In genomic region chr7:67343566-67343965, GRCh38 we compare ENCODE assay signal across 19 cellular contexts.
DNase-seq lines count a peak whose midpoint lies in the region; ATAC-seq and TF ChIP-seq lines count a peak whose summit lies in the region.
"Had no signal": no experiment of that assay in that cellular context is flagged by ENCODE, and none has a peak within 500 bp of the region (broad histone marks: within the 10 kb centered on the region; RNA-seq: fewer than 3 reads in every experiment).

No MANE protein-coding gene starts in this region.

- TF ChIP-seq CTCF in osteocyte (IDR thresholded peaks at IDR 0.05) (no peak), GM13976 (IDR thresholded peaks at IDR 0.05; ENCODE audit: borderline replicate concordance, control extremely low read depth, extremely low read depth, insufficient read depth, missing control alignments) (no peak)

- peaks cover 10% of the 10 kb centered on the region for H3K36me3 Mint-ChIP-seq in osteocyte (ENCODE audit: unreplicated experiment)
- peaks cover 6 to 14% of the 10 kb centered on the region in 2 donors for H3K36me3 Mint-ChIP-seq in activated naive CD4-positive, alpha-beta T cell treated with anti-CD3 and anti-CD28 coated beads, Interleukin-2, amount 50 U/mL, for 72 hours

- no peak overlapping the region for H3K4me3 Mint-ChIP-seq in osteocyte (ENCODE audit: unreplicated experiment)
- H3K4me3 Mint-ChIP-seq: activated naive CD4-positive, alpha-beta T cell treated with anti-CD3 and anti-CD28 coated beads, Interleukin-2, amount 10 ng/mL, durations not matched to agents 7 days and 5 days had no signal

- in situ Hi-C loops in G401 (cut with HindIII; ENCODE audit: low sequenced_read_pairs): no loop called here
- in situ Hi-C loops in GM13976 (cut with MboI; ENCODE audit: low sequenced_read_pairs, unreplicated experiment): no loop called here

- no peak for ATAC-seq in activated naive CD4-positive, alpha-beta T cell treated with anti-CD3 and anti-CD28 coated beads, Interleukin-2, amount 50 U/mL, for 72 hours
- ATAC-seq: mucosa of descending colon, sciatic nerve had no signal

- no peaks in the 10 kb centered on the region for H3K9me3 Mint-ChIP-seq in osteocyte (ENCODE audit: unreplicated experiment)
- peaks cover 0 to 4% of the 10 kb centered on the region in 2 donors for H3K9me3 Mint-ChIP-seq in activated naive CD4-positive, alpha-beta T cell treated with anti-CD3 and anti-CD28 coated beads, Interleukin-2, amount 50 U/mL, for 72 hours

- no peak overlapping the region for H3K27ac Mint-ChIP-seq in osteocyte (ENCODE audit: unreplicated experiment)
- peak overlapping the region in 1 of 2 donors; percentile 44 for H3K27ac Mint-ChIP-seq in activated naive CD4-positive, alpha-beta T cell treated with anti-CD3 and anti-CD28 coated beads, Interleukin-2, amount 50 U/mL, for 72 hours
- H3K27ac Mint-ChIP-seq: activated naive CD4-positive, alpha-beta T cell treated with anti-CD3 and anti-CD28 coated beads, Interleukin-2, amount 10 ng/mL, durations not matched to agents 7 days and 5 days had no signal

- no peaks in the 10 kb centered on the region for H3K4me1 Mint-ChIP-seq in osteocyte (ENCODE audit: unreplicated experiment)

- H3K27me3 Mint-ChIP-seq in osteocyte (ENCODE audit: unreplicated experiment): no peaks in the 10 kb centered on the region
- H3K27me3 Mint-ChIP-seq: activated naive CD4-positive, alpha-beta T cell treated with anti-CD3 and anti-CD28 coated beads, Interleukin-2, amount 10 ng/mL, durations not matched to agents 7 days and 5 days had no signal

- DNase-seq in G401 (ENCODE audit: low spot score): peak; percentile 16
- DNase-seq in NCI-H2029 treated with DMSO at 0.1 percent for 48 hours (lab: John Stamatoyannopoulos, UW): peak; percentile 60
- DNase-seq in SHP77 treated with DMSO at 0.1 percent for 48 hours (lab: John Stamatoyannopoulos, UW): peak; percentile 76
- DNase-seq in osteocyte (ENCODE audit: extremely low spot score, unreplicated experiment): peak; percentile 70
- no peak for DNase-seq in GM13976 (ENCODE audit: low spot score)
- DNase-seq in Ammon's horn (ENCODE audit: low spot score): no peak
- no peak for DNase-seq in activated naive CD4-positive, alpha-beta T cell treated with anti-CD3 and anti-CD28 coated beads, Interleukin-2, amount 50 U/mL, for 72 hours (ENCODE audit: low spot score in 2 of 2)
- no peak for DNase-seq in NCI-H1694 (lab: John Stamatoyannopoulos, UW)
- DNase-seq: activated CD4-positive, alpha-beta T cell treated with anti-CD3 and anti-CD28 coated beads, Interleukin-2, amount 50 U/mL, for 48 hours; activated naive CD4-positive, alpha-beta T cell treated with anti-CD3 and anti-CD28 coated beads, Interleukin-2, amount 10 ng/mL, durations not matched to agents 7 days and 5 days; activated T-cell treated with anti-CD3 and anti-CD28 coated beads, Interleukin-2, amount 50 U/mL, for 1 hour; GF-D8; GM23248; KG1; mucosa of descending colon; NCI-H1048; NCI-H82; stimulated activated CD4-positive, alpha-beta T cell treated with anti-CD3 and anti-CD28 coated beads, Interleukin-4, amount 100 ng/mL, for 24 hours had no signal

Comparison
In these comparisons a context has a peak if more than half of its experiments do, and no peak if none do; other contexts are left out.
1. DNase-seq: peak in G401 (single experiment), NCI-H2029 treated with DMSO at 0.1 percent for 48 hours (single experiment), SHP77 treated with DMSO at 0.1 percent for 48 hours (single experiment) and osteocyte (single experiment); none in GM13976 (single experiment), Ammon's horn (single experiment), activated naive CD4-positive, alpha-beta T cell treated with anti-CD3 and anti-CD28 coated beads, Interleukin-2, amount 50 U/mL, for 72 hours (0 of 2) and NCI-H1694 (single experiment).